ENCODE assay signal across 22 cellular contexts in genomic region chr6:63565058-63565726, GRCh38. TPM values are rescaled to one million over a fixed set of nuclear protein-coding genes. Genes with fewer than 3 reads are reported as not detected.
DNase-seq lines count a peak whose midpoint lies in the region; ATAC-seq and TF ChIP-seq lines count a peak whose summit lies in the region.
"Had no signal": no experiment of that assay in that cellular context is flagged by ENCODE, and none has a peak within 500 bp of the region (broad histone marks: within the 10 kb centered on the region; RNA-seq: fewer than 3 reads in every experiment).

No MANE protein-coding gene starts in this region.

- no peak overlapping the region for H3K18ac ChIP-seq in trophoblast cell (ENCODE audit: low read length)

- H3K4me2 ChIP-seq in trophoblast cell (ENCODE audit: low read length): no peak overlapping the region

- H3K9me3 ChIP-seq in Caco-2 (no peaks in the 10 kb centered on the region), trophoblast cell (ENCODE audit: insufficient read depth, low read depth, low read length) (no peaks in the 10 kb centered on the region)

- no peak overlapping the region for H3K14ac ChIP-seq in trophoblast cell (ENCODE audit: low read length)

- BruUV-seq in Caco-2 (replicated peaks; lab: Mats Ljungman, UMichigan): no TSS peak

- H3K23ac ChIP-seq in trophoblast cell (ENCODE audit: low read length): no peak overlapping the region

- H3K9me3 Mint-ChIP-seq in Caco-2 (ENCODE audit: unreplicated experiment): no peaks in the 10 kb centered on the region
- no peaks in the 10 kb centered on the region for H3K9me3 Mint-ChIP-seq in stimulated activated effector memory CD8-positive, alpha-beta T cell treated with anti-CD3 and anti-CD28 coated beads, Interleukin-12 subunit alpha, Interleukin-12 subunit beta, amount 100 ng/mL, for 72 hours
- H3K9me3 Mint-ChIP-seq: activated CD8-positive, alpha-beta T cell treated with anti-CD3 and anti-CD28 coated beads for 36 hours; activated T-cell treated with anti-CD3 and anti-CD28 coated beads, Interleukin-2, amount 50 U/mL, for 4 hours; T-helper 1 cell treated with Interleukin-12 subunit alpha and Interleukin-12 subunit beta and Interleukin-4 antibody, amounts not matched to agents 30 μg/mL and 1 μg/mL, for 36 hours had no signal

- no peaks in the 10 kb centered on the region for H3K36me3 Mint-ChIP-seq in Caco-2 (ENCODE audit: insufficient read depth, unreplicated experiment)
- H3K36me3 Mint-ChIP-seq in stimulated activated effector memory CD8-positive, alpha-beta T cell treated with anti-CD3 and anti-CD28 coated beads, Interleukin-12 subunit alpha, Interleukin-12 subunit beta, amount 100 ng/mL, for 72 hours: no peaks in the 10 kb centered on the region

- peak overlapping the region; percentile 15 for H2BK12ac ChIP-seq in trophoblast cell (ENCODE audit: low read length)

- no peaks in the 10 kb centered on the region for H3K79me1 ChIP-seq in trophoblast cell (ENCODE audit: low read length)

- POLR2A ChIA-PET in Caco-2 (lab: Charles Lee): interaction anchor here (0.6 to 0.9 kb wide), 2 partner anchors 124 to 188 kb away, joined by 3 to 4 read pairs; no protein-coding TSS in a partner anchor

- no peak overlapping the region for H3K9ac ChIP-seq in trophoblast cell (ENCODE audit: low read length)

- no peak overlapping the region for H2AK5ac ChIP-seq in trophoblast cell (ENCODE audit: low read length)

- H3K27me3 ChIP-seq in Caco-2 (replicated peaks; ENCODE audit: control insufficient read depth, insufficient read depth, low read length) (no peaks in the 10 kb centered on the region), trophoblast cell (ENCODE audit: insufficient read depth, low read length) (no peaks in the 10 kb centered on the region)
- H3K27me3 ChIP-seq: heart left ventricle had no signal

- H3K36me3 ChIP-seq in Caco-2 (ENCODE audit: control insufficient read depth, insufficient read depth, low read length): no peaks in the 10 kb centered on the region
- no peaks in the 10 kb centered on the region for H3K36me3 ChIP-seq in trophoblast cell (ENCODE audit: control insufficient read depth in 1 of 2, insufficient read depth in 2 of 2, low read length in 2 of 2)
- H3K36me3 ChIP-seq: heart left ventricle had no signal

- H2BK5ac ChIP-seq in trophoblast cell (ENCODE audit: low read depth, low read length, poor library complexity): no peak overlapping the region

- intact Hi-C loops in Caco-2 (cut with micrococcal nuclease; ENCODE audit: unreplicated experiment): no loop called here

- no peaks in the 10 kb centered on the region for H3K27me3 Mint-ChIP-seq in Caco-2 (ENCODE audit: insufficient read depth, unreplicated experiment)
- H3K27me3 Mint-ChIP-seq: activated CD8-positive, alpha-beta T cell treated with anti-CD3 and anti-CD28 coated beads for 36 hours had no signal

- DNase-seq in Caco-2 (peak; percentile 43 to 54), NCI-H69 (lab: John Stamatoyannopoulos, UW) (peak; percentile 16), epithelial cell of prostate (ENCODE audit: low read depth, low spot score) (peak; percentile 27), trophoblast cell (peak; percentile 43 to 58), NCI-H510A treated with DMSO at 0.1 percent for 48 hours (lab: John Stamatoyannopoulos, UW) (no peak)
- no peak for DNase-seq in activated T-cell treated with anti-CD3 and anti-CD28 coated beads, Interleukin-2, amount 50 U/mL, for 1 hour
- no peak for DNase-seq in stimulated activated effector memory CD8-positive, alpha-beta T cell treated with anti-CD3 and anti-CD28 coated beads, Interleukin-12 subunit alpha, Interleukin-12 subunit beta, amount 100 ng/mL, for 72 hours (ENCODE audit: low spot score in 2 of 2)
- DNase-seq: activated CD8-positive, alpha-beta T cell treated with anti-CD3 and anti-CD28 coated beads for 36 hours; activated naive CD4-positive, alpha-beta T cell treated with anti-CD3 and anti-CD28 coated beads, Interleukin-2, amount 50 U/mL, for 16 hours; activated T-cell treated with anti-CD3 and anti-CD28 coated beads, Interleukin-2, amount 50 U/mL, for 4 hours; aorta; DMS79; heart left ventricle; NCI-H1048; NCI-H2107; SIG-M5; stimulated activated CD4-positive, alpha-beta T cell treated with anti-CD3 and anti-CD28 coated beads, Interleukin-2, amount 100 ng/mL, for 24 hours had no signal

- H2AFZ ChIP-seq in trophoblast cell (ENCODE audit: insufficient read depth, low read length, poor library complexity): no peak overlapping the region

- H3K4me3 ChIP-seq in Caco-2 (ENCODE audit: low read depth, low read length) (no peak overlapping the region), trophoblast cell (ENCODE audit: low read depth, low read length) (no peak overlapping the region)
- H3K4me3 ChIP-seq: heart left ventricle, K562, lung had no signal

- ATAC-seq in stimulated activated effector memory CD8-positive, alpha-beta T cell treated with anti-CD3 and anti-CD28 coated beads, Interleukin-12 subunit alpha, Interleukin-12 subunit beta, amount 100 ng/mL, for 72 hours: no peak
- ATAC-seq in HG02885 (IDR thresholded peaks at IDR 0.05; ENCODE audit: poor library complexity, unreplicated experiment): no peak
- ATAC-seq: activated CD8-positive, alpha-beta T cell treated with anti-CD3 and anti-CD28 coated beads for 36 hours; activated T-cell treated with anti-CD3 and anti-CD28 coated beads, Interleukin-2, amount 50 U/mL, for 4 hours; K562; WTC11 had no signal

- H4K8ac ChIP-seq in trophoblast cell (ENCODE audit: low read depth, low read length): no peak overlapping the region

- H3K4me1 ChIP-seq in Caco-2 (peaks cover 47% of the 10 kb centered on the region), trophoblast cell (ENCODE audit: control insufficient read depth in 1 of 2, insufficient read depth in 2 of 2, low read length in 2 of 2) (peaks cover 0 to 2% of the 10 kb centered on the region in 2 experiments)

- peak overlapping the region; percentile 4 for H4K91ac ChIP-seq in trophoblast cell (ENCODE audit: low read depth, low read length)

- no peak overlapping the region for H2BK120ac ChIP-seq in trophoblast cell (ENCODE audit: insufficient read depth, low read length, poor library complexity)

- TF ChIP-seq CTCF in Caco-2 (IDR thresholded peaks at IDR 0.05; ENCODE audit: insufficient read depth in 1 of 2, low read depth in 1 of 2, low read length in 1 of 2, severe bottlenecking in 1 of 2, unreplicated experiment in 1 of 2): no peak

- WGBS in trophoblast cell (ENCODE audit: extremely low coverage, insufficient coverage, insufficient read length): no CpG with 5 or more reads among the region's 4 CpGs

- CTCF ChIA-PET in Caco-2 (lab: Charles Lee): interaction anchor here (0.7 kb wide), 1 partner anchor 124 kb away, joined by 4 read pairs; no protein-coding TSS in a partner anchor

- peaks cover 44% of the 10 kb centered on the region for H3K4me1 Mint-ChIP-seq in Caco-2 (ENCODE audit: low read depth, unreplicated experiment)
- no peaks in the 10 kb centered on the region for H3K4me1 Mint-ChIP-seq in stimulated activated effector memory CD8-positive, alpha-beta T cell treated with anti-CD3 and anti-CD28 coated beads, Interleukin-12 subunit alpha, Interleukin-12 subunit beta, amount 100 ng/mL, for 72 hours

- H3K4ac ChIP-seq in trophoblast cell (ENCODE audit: low read depth, low read length): no peak overlapping the region

- H3K4me3 Mint-ChIP-seq in Caco-2 (ENCODE audit: unreplicated experiment): peak overlapping the region; percentile 34
- H3K4me3 Mint-ChIP-seq in stimulated activated effector memory CD8-positive, alpha-beta T cell treated with anti-CD3 and anti-CD28 coated beads, Interleukin-12 subunit alpha, Interleukin-12 subunit beta, amount 100 ng/mL, for 72 hours: no peak overlapping the region
- H3K4me3 Mint-ChIP-seq: activated CD8-positive, alpha-beta T cell treated with anti-CD3 and anti-CD28 coated beads for 36 hours; activated T-cell treated with anti-CD3 and anti-CD28 coated beads, Interleukin-2, amount 50 U/mL, for 4 hours; T-helper 1 cell treated with Interleukin-12 subunit alpha and Interleukin-12 subunit beta and Interleukin-4 antibody, amounts not matched to agents 30 μg/mL and 1 μg/mL, for 36 hours; WTC11 had no signal

- H3K79me2 ChIP-seq in trophoblast cell (ENCODE audit: control insufficient read depth, insufficient read depth, low read length, poor library complexity): no peaks in the 10 kb centered on the region

- H4K12ac ChIP-seq in trophoblast cell (ENCODE audit: low read depth, low read length): no peak overlapping the region

- H3K27ac Mint-ChIP-seq in Caco-2 (ENCODE audit: unreplicated experiment): peak overlapping the region; percentile 51
- no peak overlapping the region for H3K27ac Mint-ChIP-seq in stimulated activated effector memory CD8-positive, alpha-beta T cell treated with anti-CD3 and anti-CD28 coated beads, Interleukin-12 subunit alpha, Interleukin-12 subunit beta, amount 100 ng/mL, for 72 hours
- H3K27ac Mint-ChIP-seq: activated CD8-positive, alpha-beta T cell treated with anti-CD3 and anti-CD28 coated beads for 36 hours; T-helper 1 cell treated with Interleukin-12 subunit alpha and Interleukin-12 subunit beta and Interleukin-4 antibody, amounts not matched to agents 30 μg/mL and 1 μg/mL, for 36 hours; WTC11 had no signal

- H3K27ac ChIP-seq in epithelial cell of prostate (no peak overlapping the region), trophoblast cell (ENCODE audit: low read depth, low read length) (no peak overlapping the region)
- H3K27ac ChIP-seq: heart left ventricle had no signal

RNA-seq across cellular contexts. Expression of gene PTP4A1, which starts 7.1 kb away (rescaled TPM):
- 122 and 129 TPM in 2 replicates for total RNA-seq in Caco-2 (2022)
- polyA plus RNA-seq in trophoblast cell (2013): 144 and 154 TPM in 2 replicates

Comparison
In these comparisons a context has a peak if more than half of its experiments do, and no peak if none do; other contexts are left out.
1. DNase-seq: peak in Caco-2 (2 of 2), NCI-H69 (single experiment), epithelial cell of prostate (single experiment) and trophoblast cell (2 of 2); none in activated T-cell treated with anti-CD3 and anti-CD28 coated beads, Interleukin-2, amount 50 U/mL, for 1 hour (single experiment), stimulated activated effector memory CD8-positive, alpha-beta T cell treated with anti-CD3 and anti-CD28 coated beads, Interleukin-12 subunit alpha, Interleukin-12 subunit beta, amount 100 ng/mL, for 72 hours (0 of 2) and NCI-H510A treated with DMSO at 0.1 percent for 48 hours (single experiment).